In the genomic region with DNA sequence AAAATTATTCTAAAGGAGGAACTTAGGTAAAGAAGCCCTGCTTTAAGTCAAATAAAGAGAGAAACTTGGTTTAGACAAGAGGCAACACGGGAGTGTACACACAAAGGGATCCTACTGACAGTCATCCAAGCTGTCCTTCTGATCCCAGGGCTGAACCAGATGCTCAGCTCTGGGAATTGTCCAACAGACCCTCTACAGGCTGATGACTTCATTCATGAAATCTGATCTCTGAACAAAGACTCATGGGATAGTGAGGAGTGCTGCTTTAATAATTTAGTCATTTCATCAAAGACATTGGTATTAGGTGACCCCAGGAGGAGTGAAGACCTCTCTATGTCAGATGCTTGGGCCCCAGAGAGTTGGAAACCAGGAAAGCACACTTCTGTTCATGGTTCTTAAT, we compare ENCODE assay signal across 11 cellular contexts.
A peak's percentile ranks its signal among the peaks of the same experiment; 100 is the strongest.
DNase-seq lines count a peak whose midpoint lies in the region; ATAC-seq and TF ChIP-seq lines count a peak whose summit lies in the region.
"Had no signal": no experiment of that assay in that cellular context is flagged by ENCODE, and none has a peak within 500 bp of the region (broad histone marks: within the 10 kb centered on the region; RNA-seq: fewer than 3 reads in every experiment).

No MANE protein-coding gene starts in this region.

- H3K9me3 ChIP-seq in CD8-positive, alpha-beta T cell (ENCODE audit: low read length): no peaks in the 10 kb centered on the region
- H3K9me3 ChIP-seq in PC-3 (ENCODE audit: low read length): no peaks in the 10 kb centered on the region

- no peaks in the 10 kb centered on the region for H3K27me3 Mint-ChIP-seq in CD8-positive, alpha-beta T cell (ENCODE audit: low read depth)
- H3K27me3 Mint-ChIP-seq: dendritic cell treated with granulocyte-macrophage colony-stimulating factor and Interleukin-4, amounts not matched to agents 40 ng/mL and 50 ng/mL, for 4 days had no signal

- H2AFZ ChIP-seq in PC-3 (ENCODE audit: low read length): no peak overlapping the region

- no peak overlapping the region for H3K4me3 Mint-ChIP-seq in CD8-positive, alpha-beta T cell
- H3K4me3 Mint-ChIP-seq: dendritic cell treated with granulocyte-macrophage colony-stimulating factor and Interleukin-4, amounts not matched to agents 40 ng/mL and 50 ng/mL, for 4 days had no signal

- H3K27ac Mint-ChIP-seq in CD8-positive, alpha-beta T cell: peak overlapping the region; percentile 93
- H3K27ac Mint-ChIP-seq: dendritic cell treated with granulocyte-macrophage colony-stimulating factor and Interleukin-4, amounts not matched to agents 40 ng/mL and 50 ng/mL, for 4 days had no signal

- no peaks in the 10 kb centered on the region for H3F3A ChIP-seq in PC-3 (ENCODE audit: low read length, unreplicated experiment)

- ATAC-seq in CD8-positive, alpha-beta T cell: no peak
- ATAC-seq in PC-3 (no peak), HG02759 (IDR thresholded peaks at IDR 0.05; ENCODE audit: unreplicated experiment) (no peak)

- peaks cover 93% of the 10 kb centered on the region for H3K4me1 ChIP-seq in CD8-positive, alpha-beta T cell (ENCODE audit: insufficient read depth, low read length)
- no peaks in the 10 kb centered on the region for H3K4me1 ChIP-seq in PC-3 (ENCODE audit: insufficient read depth, low read length)

- no peaks in the 10 kb centered on the region for H3K27me3 ChIP-seq in CD8-positive, alpha-beta T cell (ENCODE audit: insufficient read depth, low read length)
- H3K27me3 ChIP-seq in PC-3 (ENCODE audit: low read length): no peaks in the 10 kb centered on the region

- no peak for TF ChIP-seq CTCF in CD8-positive, alpha-beta T cell (IDR thresholded peaks at IDR 0.05)
- TF ChIP-seq CTCF in PC-3 (conservative IDR thresholded peaks at IDR 0.05; ENCODE audit: low read depth, low read length): no peak
- no peak for TF ChIP-seq CTCF in fibroblast of villous mesenchyme (IDR thresholded peaks at IDR 0.05; ENCODE audit: insufficient read depth, low read depth, low read length)

- POLR2A ChIA-PET in CD8-positive, alpha-beta T cell (lab: Charles Lee): interaction anchor here (1.0 to 3.0 kb wide), 6 partner anchors 18 to 145 kb away, joined by 3 to 8 read pairs (median 4); no protein-coding TSS in a partner anchor
- POLR2A ChIA-PET in HEK293T (lab: Yijun Ruan, JAX) (no interaction called here), PC-3 (lab: Charles Lee; ENCODE audit: unreplicated experiment) (no interaction called here)

- peaks cover 91% of the 10 kb centered on the region for H3K4me1 Mint-ChIP-seq in CD8-positive, alpha-beta T cell (ENCODE audit: low read depth)

- no TSS peak for BruUV-seq in PC-3 (replicated peaks; lab: Mats Ljungman, UMichigan)

- no peak overlapping the region for H3K4me3 ChIP-seq in CD8-positive, alpha-beta T cell (ENCODE audit: low read depth, low read length)
- no peak overlapping the region for H3K4me3 ChIP-seq in PC-3 (ENCODE audit: low read length)
- H3K4me3 ChIP-seq in fibroblast of villous mesenchyme (ENCODE audit: low read depth, low read length): no peak overlapping the region

- H3K79me2 ChIP-seq in PC-3 (ENCODE audit: low read length): no peaks in the 10 kb centered on the region

- H4K20me1 ChIP-seq in PC-3 (ENCODE audit: low read length): no peaks in the 10 kb centered on the region

- intact Hi-C loops in CD8-positive, alpha-beta T cell (cut with DNase I, micrococcal nuclease): no loop called here
- intact Hi-C loops in PC-3 (cut with micrococcal nuclease): no loop called here

- no peaks in the 10 kb centered on the region for H3K9me3 Mint-ChIP-seq in CD8-positive, alpha-beta T cell
- H3K9me3 Mint-ChIP-seq: dendritic cell treated with granulocyte-macrophage colony-stimulating factor and Interleukin-4, amounts not matched to agents 40 ng/mL and 50 ng/mL, for 4 days had no signal

- no peak overlapping the region for H3K9ac ChIP-seq in PC-3 (ENCODE audit: low read length)

- no peak for DNase-seq in CD8-positive, alpha-beta T cell
- DNase-seq in HEK293T (ENCODE audit: extremely low spot score): peak; percentile 16
- peak; percentile 29 for DNase-seq in PC-3
- DNase-seq in fibroblast of villous mesenchyme (ENCODE audit: low read depth): peak; percentile 34
- DNase-seq in SKM-1 treated with dmso at 0.1 percent for 144 hours (lab: John Stamatoyannopoulos, UW; ENCODE audit: unreplicated experiment): no peak
- no peak for DNase-seq in germinal center (ENCODE audit: low spot score)
- no peak for DNase-seq in RPMI8226
- DNase-seq: NCI-H2227 treated with DMSO at 0.1 percent for 48 hours, T-helper 2 cell had no signal

- CTCF ChIA-PET in CD8-positive, alpha-beta T cell (lab: Charles Lee): interaction anchor here (1.3 to 3.9 kb wide), 8 partner anchors 8 to 207 kb away, joined by 4 to 23 read pairs (median 6); no protein-coding TSS in a partner anchor
- CTCF ChIA-PET in HEK293T (lab: Yijun Ruan, JAX) (interaction anchor here (0.8 kb wide), 1 partner anchor 8 kb away, joined by 3 read pairs; no protein-coding TSS in a partner anchor), PC-3 (lab: Charles Lee) (no interaction called here)

- H3K4me2 ChIP-seq in PC-3 (ENCODE audit: low read length): no peak overlapping the region

- peaks cover 98% of the 10 kb centered on the region for H3K36me3 Mint-ChIP-seq in CD8-positive, alpha-beta T cell

- no peak overlapping the region for H3K27ac ChIP-seq in CD8-positive, alpha-beta T cell (ENCODE audit: low read depth, low read length)
- H3K27ac ChIP-seq in PC-3 (ENCODE audit: low read length): no peak overlapping the region

- H3K36me3 ChIP-seq in CD8-positive, alpha-beta T cell (ENCODE audit: insufficient read depth, low read length): peaks cover 80% of the 10 kb centered on the region
- no peaks in the 10 kb centered on the region for H3K36me3 ChIP-seq in PC-3 (ENCODE audit: low read depth, low read length)

- H3K9me2 ChIP-seq in PC-3 (replicated peaks; ENCODE audit: low read length): no peaks in the 10 kb centered on the region

TF ChIP-seq in HEK293T, 16 proteins besides CTCF, POLR2A, EP300 and RAD21:
- TF ChIP-seq LEF1 (IDR thresholded peaks at IDR 0.05; ENCODE audit: borderline replicate concordance) (no peak), FOXM1 (IDR thresholded peaks at IDR 0.05; ENCODE audit: borderline replicate concordance) (no peak), FOXA1 (IDR thresholded peaks at IDR 0.05) (no peak), FOXK2 (IDR thresholded peaks at IDR 0.05) (no peak), SUZ12 (IDR thresholded peaks at IDR 0.05) (no peak), NFRKB (IDR thresholded peaks at IDR 0.05) (no peak), ELF4 (IDR thresholded peaks at IDR 0.05) (no peak), L3MBTL2 (conservative IDR thresholded peaks at IDR 0.05) (no peak), TARDBP (IDR thresholded peaks at IDR 0.05) (no peak), ARNT (IDR thresholded peaks at IDR 0.05) (no peak), ZNF384 (IDR thresholded peaks at IDR 0.05) (no peak), CTBP1 (IDR thresholded peaks at IDR 0.05; ENCODE audit: borderline replicate concordance) (no peak), BHLHE40 (IDR thresholded peaks at IDR 0.05; ENCODE audit: borderline replicate concordance) (no peak), HDGF (IDR thresholded peaks at IDR 0.05; ENCODE audit: borderline replicate concordance) (no peak)
- TF ChIP-seq, protein P1, sequence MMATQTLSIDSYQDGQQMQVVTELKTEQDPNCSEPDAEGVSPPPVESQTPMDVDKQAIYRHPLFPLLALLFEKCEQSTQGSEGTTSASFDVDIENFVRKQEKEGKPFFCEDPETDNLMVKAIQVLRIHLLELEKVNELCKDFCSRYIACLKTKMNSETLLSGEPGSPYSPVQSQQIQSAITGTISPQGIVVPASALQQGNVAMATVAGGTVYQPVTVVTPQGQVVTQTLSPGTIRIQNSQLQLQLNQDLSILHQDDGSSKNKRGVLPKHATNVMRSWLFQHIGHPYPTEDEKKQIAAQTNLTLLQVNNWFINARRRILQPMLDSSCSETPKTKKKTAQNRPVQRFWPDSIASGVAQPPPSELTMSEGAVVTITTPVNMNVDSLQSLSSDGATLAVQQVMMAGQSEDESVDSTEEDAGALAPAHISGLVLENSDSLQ (IDR thresholded peaks at IDR 0.05): no peak

Comparison
In these comparisons a context has a peak if more than half of its experiments do, and no peak if none do; other contexts are left out.
1. DNase-seq: peak in HEK293T (single experiment), PC-3 (single experiment) and fibroblast of villous mesenchyme (single experiment); none in CD8-positive, alpha-beta T cell (0 of 7), SKM-1 treated with dmso at 0.1 percent for 144 hours (single experiment), germinal center (single experiment) and RPMI8226 (single experiment).